14 cellular contexts compared by ENCODE assay signal in the genomic region with DNA sequence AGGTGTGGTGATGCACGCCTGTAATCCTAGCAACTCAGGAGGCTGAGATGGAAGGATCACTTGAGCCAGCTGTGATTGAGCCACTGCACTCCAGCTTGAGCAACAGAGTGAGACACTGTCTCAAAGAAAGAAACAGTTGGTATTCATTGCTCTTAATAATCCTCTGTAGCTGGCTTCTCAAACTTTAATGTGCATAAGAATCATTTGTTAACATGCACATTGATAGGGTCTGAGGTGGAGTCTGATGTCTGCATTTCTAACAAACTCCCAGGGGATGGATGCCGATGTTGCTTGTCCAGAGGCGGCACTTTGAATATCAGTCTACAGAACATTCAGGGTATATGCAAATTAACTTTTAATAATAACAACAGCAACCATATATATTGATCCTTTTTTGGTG.
"Had no signal": no experiment of that assay in that cellular context is flagged by ENCODE, and none has a peak within 500 bp of the region (broad histone marks: within the 10 kb centered on the region; RNA-seq: fewer than 3 reads in every experiment).

No MANE protein-coding gene starts in this region.

- H3K27me3 ChIP-seq: foreskin keratinocyte had no signal

- DNase-seq: activated CD4-positive, alpha-beta T cell treated with anti-CD3 and anti-CD28 coated beads for 4 hours; activated CD8-positive, alpha-beta memory T cell treated with anti-CD3 and anti-CD28 coated beads, Interleukin-2, amount 50 U/mL, for 48 hours; activated CD8-positive, alpha-beta T cell treated with anti-CD3 and anti-CD28 coated beads, Interleukin-2, amount 10 ng/mL, durations not matched to agents 7 days and 5 days; activated naive CD4-positive, alpha-beta T cell treated with Interleukin-2 at 50 U/mL for 16 hours; immature natural killer cell; mucosa of descending colon; natural killer cell; stimulated activated CD4-positive, alpha-beta T cell treated with anti-CD3 and anti-CD28 coated beads, Interleukin-2, amount 100 ng/mL, for 48 hours; stimulated activated naive CD4-positive, alpha-beta T cell treated with Interleukin-2 at 50 U/mL for 16 hours; T-helper 1 cell had no signal

- H3K36me3 Mint-ChIP-seq: immature natural killer cell, natural killer cell had no signal

- ATAC-seq: activated CD8-positive, alpha-beta T cell treated with anti-CD3 and anti-CD28 coated beads, Interleukin-2, amount 10 ng/mL, durations not matched to agents 7 days and 5 days; natural killer cell had no signal

- H3K9me3 Mint-ChIP-seq: activated T-helper 1 cell treated with anti-CD3 and anti-CD28 coated beads, Interleukin-12 subunit alpha, Interleukin-12 subunit beta, Interleukin-2, Interleukin-4 antibody, amounts not matched to agents 30 ng/mL and 10 ng/mL and 1 ng/mL, durations not matched to agents 14 hours and 24 hours and 36 hours; central memory CD8-positive, alpha-beta T cell; immature natural killer cell; natural killer cell had no signal

- H3K4me3 Mint-ChIP-seq: activated CD8-positive, alpha-beta T cell treated with anti-CD3 and anti-CD28 coated beads, Interleukin-2, amount 10 ng/mL, durations not matched to agents 7 days and 5 days; activated T-helper 1 cell treated with anti-CD3 and anti-CD28 coated beads, Interleukin-12 subunit alpha, Interleukin-12 subunit beta, Interleukin-2, Interleukin-4 antibody, amounts not matched to agents 30 ng/mL and 10 ng/mL and 1 ng/mL, durations not matched to agents 14 hours and 24 hours and 36 hours; central memory CD8-positive, alpha-beta T cell; immature natural killer cell; natural killer cell had no signal

- H3K4me3 ChIP-seq: lung, mucosa of descending colon had no signal

- H3K27me3 Mint-ChIP-seq: central memory CD8-positive, alpha-beta T cell had no signal

- H3K9me3 ChIP-seq: mucosa of descending colon had no signal

- H3K27ac ChIP-seq: foreskin keratinocyte had no signal

- H3K27ac Mint-ChIP-seq: activated CD8-positive, alpha-beta T cell treated with anti-CD3 and anti-CD28 coated beads, Interleukin-2, amount 10 ng/mL, durations not matched to agents 7 days and 5 days; activated T-helper 1 cell treated with anti-CD3 and anti-CD28 coated beads, Interleukin-12 subunit alpha, Interleukin-12 subunit beta, Interleukin-2, Interleukin-4 antibody, amounts not matched to agents 30 ng/mL and 10 ng/mL and 1 ng/mL, durations not matched to agents 14 hours and 24 hours and 36 hours; natural killer cell had no signal
